Comparison of ENCODE assay signal across 8 cellular contexts in the genomic region with DNA sequence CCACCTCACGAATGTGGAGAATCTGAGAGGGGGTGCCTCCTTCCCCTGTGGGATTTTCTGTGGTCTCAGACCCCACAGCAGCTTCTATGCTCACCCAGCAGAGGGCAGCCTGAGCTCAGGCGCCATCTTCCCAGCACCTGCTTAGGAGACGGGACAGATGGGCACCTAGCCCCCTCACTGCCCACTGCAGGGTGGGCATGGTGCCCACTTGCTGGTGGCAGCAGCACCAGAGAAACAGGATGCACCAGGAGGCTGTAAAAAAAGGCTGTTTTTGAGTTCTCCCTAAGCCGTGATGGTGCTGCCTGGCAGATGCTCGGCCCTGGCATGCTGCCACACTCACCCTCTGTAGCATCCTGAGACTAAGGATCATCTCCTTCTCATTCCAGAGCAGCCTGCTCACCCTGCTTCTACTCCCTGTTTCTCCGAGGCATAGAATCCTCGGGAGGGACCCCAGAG. TPM values are rescaled to one million over a fixed set of nuclear protein-coding genes. Genes with fewer than 3 reads are reported as not detected.
A peak's percentile ranks its signal among the peaks of the same experiment; 100 is the strongest.
DNase-seq lines count a peak whose midpoint lies in the region; ATAC-seq and TF ChIP-seq lines count a peak whose summit lies in the region.

No MANE protein-coding gene starts in this region.

- ATAC-seq in GM21423 (IDR thresholded peaks at IDR 0.05; ENCODE audit: unreplicated experiment): no peak

- DNase-seq in GM12864 (ENCODE audit: low read depth) (no peak), KBM-7 (peak; percentile 82), SK-N-DZ (ENCODE audit: low spot score) (peak; percentile 54), glutamatergic neuron (peak; percentile 50), posterior cingulate gyrus (peak; percentile 64 to 95 (median 79)), uterus (peak; percentile 36 to 44)

- H3K27ac Mint-ChIP-seq in activated naive CD8-positive, alpha-beta T cell: peak overlapping the region; percentile 22
- H3K27ac Mint-ChIP-seq in glutamatergic neuron (ENCODE audit: unreplicated experiment): no peak overlapping the region

- H3K36me3 ChIP-seq in uterus: no peaks in the 10 kb centered on the region

- in situ Hi-C loops in KBM-7 (cut with MboI; ENCODE audit: low pct_unique_long_range_greater_than_20kb, low sequenced_read_pairs): no loop called here

- H3K27me3 ChIP-seq in uterus: no peaks in the 10 kb centered on the region

- H3K36me3 Mint-ChIP-seq in activated naive CD8-positive, alpha-beta T cell: no peaks in the 10 kb centered on the region
- no peaks in the 10 kb centered on the region for H3K36me3 Mint-ChIP-seq in glutamatergic neuron (ENCODE audit: unreplicated experiment)

- H3K4me3 Mint-ChIP-seq in activated naive CD8-positive, alpha-beta T cell: peak overlapping the region; percentile 52
- H3K4me3 Mint-ChIP-seq in glutamatergic neuron (ENCODE audit: unreplicated experiment): no peak overlapping the region

- no peaks in the 10 kb centered on the region for H3K9me3 ChIP-seq in uterus

- H3K4me3 ChIP-seq in GM12864 (ENCODE audit: low read depth, low read length): no peak overlapping the region
- no peak overlapping the region for H3K4me3 ChIP-seq in uterus

- H3K4me1 Mint-ChIP-seq in activated naive CD8-positive, alpha-beta T cell (ENCODE audit: low read depth): peaks cover 66% of the 10 kb centered on the region
- H3K4me1 Mint-ChIP-seq in glutamatergic neuron (ENCODE audit: low read depth, unreplicated experiment): peaks cover 9% of the 10 kb centered on the region

- H3K4me1 ChIP-seq in uterus: peaks cover 0 to 4% of the 10 kb centered on the region in 2 donors

- H3K9me3 Mint-ChIP-seq in activated naive CD8-positive, alpha-beta T cell (ENCODE audit: low read depth): no peaks in the 10 kb centered on the region
- no peaks in the 10 kb centered on the region for H3K9me3 Mint-ChIP-seq in glutamatergic neuron (ENCODE audit: unreplicated experiment)

- H3K27me3 Mint-ChIP-seq in activated naive CD8-positive, alpha-beta T cell: no peaks in the 10 kb centered on the region
- H3K27me3 Mint-ChIP-seq in glutamatergic neuron (ENCODE audit: unreplicated experiment): peaks cover 3% of the 10 kb centered on the region

- TF ChIP-seq CTCF in GM12864 (IDR thresholded peaks at IDR 0.05; ENCODE audit: low read depth, low read length, missing control alignments) (peak; percentile 95), glutamatergic neuron (IDR thresholded peaks at IDR 0.05; ENCODE audit: partially characterized antibody, unreplicated experiment) (peak; percentile 57), uterus (IDR thresholded peaks at IDR 0.05) (peak; percentile 66 to 78 (median 70))

- TF ChIP-seq POLR2A in uterus (IDR thresholded peaks at IDR 0.05): no peak

- intact Hi-C loops in posterior cingulate gyrus (cut with DNase I) (loop anchor here (1.0 to 10.0 kb wide), 3 partner anchors 65 to 318 kb away; no protein-coding TSS in a partner anchor), uterus (cut with DNase I; ENCODE audit: low total_unique reads) (no loop called here)

- H3K27ac ChIP-seq in uterus: peak overlapping the region; percentile 66 to 68

RNA-seq across cellular contexts. Expression of gene SLC20A1, which starts 19.1 kb away (rescaled TPM):
- 41.2 and 41.8 TPM in 2 replicates for polyA plus RNA-seq in SK-N-DZ (2014; cell fraction: cytosol; rRNA removed)
- polyA plus RNA-seq in SK-N-DZ (2014; cell fraction: nucleus; rRNA removed): 80.9 and 121 TPM in 2 replicates
- 73.0 TPM for total RNA-seq in glutamatergic neuron (ENCODE audit: unreplicated experiment)
- 10 to 100 TPM; 11.5 to 30.6 (median 24.4) TPM for total RNA-seq in uterus

RNA-seq across cellular contexts. Expression of gene CHCHD5, which starts 42.2 kb away (rescaled TPM):
- 30.7 and 35.9 TPM in 2 replicates for polyA plus RNA-seq in SK-N-DZ (2014; cell fraction: cytosol; rRNA removed)
- polyA plus RNA-seq in SK-N-DZ (2014; cell fraction: nucleus; rRNA removed): 22.6 and 24.1 TPM in 2 replicates
- total RNA-seq in glutamatergic neuron (ENCODE audit: unreplicated experiment) (24.4 TPM), uterus (10 to 100 TPM in 1 of 4 donors, 1 to 10 TPM in 2, not detected in 1; 6.5 to 22.6 (median 8.4) TPM)
